1 cellular context compared by ENCODE assay signal in genomic region chr2:238287702-238288649, GRCh38.
TF ChIP-seq lines count a peak whose summit lies in the region.

Gene PER2 (minus strand): TSS chr2:238288610. CDS start chr2:238277936, 10,674 bp downstream.

TF ChIP-seq in A549, 52 proteins besides CTCF, POLR2A, EP300 and RAD21 (continued from another document):
- TF ChIP-seq EHMT2 (IDR thresholded peaks at IDR 0.05; ENCODE audit: low read depth) (no peak), ZSCAN20 (CRISPR knock-in tag; IDR thresholded peaks at IDR 0.05) (no peak), BCL3 (IDR thresholded peaks at IDR 0.05) (no peak), NPAS2 (CRISPR knock-in tag; IDR thresholded peaks at IDR 0.05; ENCODE audit: borderline replicate concordance) (no peak), POLR2AphosphoS2 (conservative IDR thresholded peaks at IDR 0.05; ENCODE audit: low read length) (no peak), ZFP36 (IDR thresholded peaks at IDR 0.05; ENCODE audit: borderline replicate concordance, partially characterized antibody) (no peak), BHLHE40 (IDR thresholded peaks at IDR 0.05; ENCODE audit: low read depth, low read length) (no peak), RARB (CRISPR knock-in tag; IDR thresholded peaks at IDR 0.05) (peak; percentile 54), RFX5 (IDR thresholded peaks at IDR 0.05) (peak; percentile 88), HOXB13 (CRISPR knock-in tag; IDR thresholded peaks at IDR 0.05; ENCODE audit: low read depth) (0 out of 2 replicates have a peak, but pooled peaks have one; percentile 15), PHF8 (IDR thresholded peaks at IDR 0.05; ENCODE audit: borderline replicate concordance, low read depth) (no peak), MAZ (IDR thresholded peaks at IDR 0.05; ENCODE audit: borderline replicate concordance, low read depth, low read length) (no peak), HDAC2 (IDR thresholded peaks at IDR 0.05) (no peak), CBX2 (IDR thresholded peaks at IDR 0.05; ENCODE audit: borderline replicate concordance, low read depth) (no peak), CEBPB (IDR thresholded peaks at IDR 0.05) (0 out of 4 replicates have a peak, but pooled peaks of 1 of the 2 experiments have one; percentile 17), HOXA7 (CRISPR knock-in tag; IDR thresholded peaks at IDR 0.05) (peak; percentile 29; the same call in 1 of the 2 replicates), NFE2L2 (conservative IDR thresholded peaks at IDR 0.05; ENCODE audit: low read length) (no peak), MAFK (IDR thresholded peaks at IDR 0.05; ENCODE audit: partially characterized antibody) (peak; percentile 24), FOXS1 (CRISPR knock-in tag; IDR thresholded peaks at IDR 0.05) (no peak), NR3C1 (IDR thresholded peaks at IDR 0.05) (no peak), ESRRA (IDR thresholded peaks at IDR 0.05; ENCODE audit: borderline replicate concordance, low read length) (no peak), MYC (IDR thresholded peaks at IDR 0.05; ENCODE audit: borderline replicate concordance, low read length) (no peak), HMGXB4 (CRISPR knock-in tag; IDR thresholded peaks at IDR 0.05; ENCODE audit: borderline replicate concordance) (no peak)
- TF ChIP-seq, protein P1, sequence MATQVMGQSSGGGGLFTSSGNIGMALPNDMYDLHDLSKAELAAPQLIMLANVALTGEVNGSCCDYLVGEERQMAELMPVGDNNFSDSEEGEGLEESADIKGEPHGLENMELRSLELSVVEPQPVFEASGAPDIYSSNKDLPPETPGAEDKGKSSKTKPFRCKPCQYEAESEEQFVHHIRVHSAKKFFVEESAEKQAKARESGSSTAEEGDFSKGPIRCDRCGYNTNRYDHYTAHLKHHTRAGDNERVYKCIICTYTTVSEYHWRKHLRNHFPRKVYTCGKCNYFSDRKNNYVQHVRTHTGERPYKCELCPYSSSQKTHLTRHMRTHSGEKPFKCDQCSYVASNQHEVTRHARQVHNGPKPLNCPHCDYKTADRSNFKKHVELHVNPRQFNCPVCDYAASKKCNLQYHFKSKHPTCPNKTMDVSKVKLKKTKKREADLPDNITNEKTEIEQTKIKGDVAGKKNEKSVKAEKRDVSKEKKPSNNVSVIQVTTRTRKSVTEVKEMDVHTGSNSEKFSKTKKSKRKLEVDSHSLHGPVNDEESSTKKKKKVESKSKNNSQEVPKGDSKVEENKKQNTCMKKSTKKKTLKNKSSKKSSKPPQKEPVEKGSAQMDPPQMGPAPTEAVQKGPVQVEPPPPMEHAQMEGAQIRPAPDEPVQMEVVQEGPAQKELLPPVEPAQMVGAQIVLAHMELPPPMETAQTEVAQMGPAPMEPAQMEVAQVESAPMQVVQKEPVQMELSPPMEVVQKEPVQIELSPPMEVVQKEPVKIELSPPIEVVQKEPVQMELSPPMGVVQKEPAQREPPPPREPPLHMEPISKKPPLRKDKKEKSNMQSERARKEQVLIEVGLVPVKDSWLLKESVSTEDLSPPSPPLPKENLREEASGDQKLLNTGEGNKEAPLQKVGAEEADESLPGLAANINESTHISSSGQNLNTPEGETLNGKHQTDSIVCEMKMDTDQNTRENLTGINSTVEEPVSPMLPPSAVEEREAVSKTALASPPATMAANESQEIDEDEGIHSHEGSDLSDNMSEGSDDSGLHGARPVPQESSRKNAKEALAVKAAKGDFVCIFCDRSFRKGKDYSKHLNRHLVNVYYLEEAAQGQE (IDR thresholded peaks at IDR 0.05) = peak; percentile 13; the same call in 1 of the 2 replicates
